ENCODE assay signal across 9 cellular contexts in the genomic region with DNA sequence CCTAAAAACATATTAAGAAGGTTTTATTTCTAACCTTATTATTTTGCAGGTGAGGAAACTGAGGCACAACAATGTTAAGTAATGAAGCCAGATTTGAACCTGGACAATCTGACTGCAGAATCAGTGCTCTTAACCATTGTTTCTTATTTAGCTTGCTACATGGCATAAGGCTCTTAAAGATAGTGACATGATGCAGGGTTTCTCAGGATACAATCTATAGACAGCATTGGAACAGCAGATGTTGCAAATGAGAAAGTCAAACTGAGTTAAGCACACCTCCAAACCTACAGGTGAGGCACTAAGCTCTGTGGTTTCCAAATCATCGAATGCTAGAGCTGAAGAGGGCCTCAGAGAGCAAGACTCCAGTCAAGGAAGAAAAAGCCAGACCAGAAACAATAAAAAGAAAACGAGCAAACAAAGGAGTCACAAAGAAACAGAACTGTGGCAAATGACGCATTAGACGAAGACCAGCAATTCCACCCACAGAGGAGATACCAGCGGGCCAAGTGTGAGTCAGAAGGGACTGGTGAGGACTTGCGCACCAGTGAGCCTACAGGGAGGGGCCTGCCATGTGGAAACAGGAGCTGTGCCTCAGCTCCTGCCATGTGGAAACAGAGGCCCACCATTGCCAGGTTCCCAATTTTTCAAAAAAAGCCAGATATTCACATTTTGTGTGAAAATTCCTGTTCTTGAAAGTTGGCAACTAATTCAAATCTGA. TPM values are rescaled to one million over a fixed set of nuclear protein-coding genes. Genes with fewer than 3 reads are reported as not detected.
A peak's percentile ranks its signal among the peaks of the same experiment; 100 is the strongest.
DNase-seq lines count a peak whose midpoint lies in the region; ATAC-seq and TF ChIP-seq lines count a peak whose summit lies in the region.
"Had no signal": no experiment of that assay in that cellular context is flagged by ENCODE, and none has a peak within 500 bp of the region (broad histone marks: within the 10 kb centered on the region; RNA-seq: fewer than 3 reads in every experiment).

No MANE protein-coding gene starts in this region.

- H3K4me3 ChIP-seq in PC-3 (ENCODE audit: low read length) = no peak overlapping the region
- H3K4me3 ChIP-seq in lung = no peak overlapping the region
- no peak overlapping the region for H3K4me3 ChIP-seq in testis

- H3K4me1 Mint-ChIP-seq in stimulated activated naive CD8-positive, alpha-beta T cell treated with anti-CD3 and anti-CD28 coated beads, Interleukin-15, amount 100 ng/mL, for 72 hours = peaks cover 79% of the 10 kb centered on the region

- DNase-seq in PC-3 (peak; percentile 98), lung (ENCODE audit: low spot score) (no peak), testis (no peak), AML-193 (lab: John Stamatoyannopoulos, UW) (no peak)
- DNase-seq in activated naive CD4-positive, alpha-beta T cell treated with anti-CD3 and anti-CD28 coated beads, Interleukin-2, amount 50 U/mL, for 72 hours (ENCODE audit: low spot score in 2 of 2) = peak; percentile 67 to 83
- DNase-seq in stimulated activated naive CD8-positive, alpha-beta T cell treated with anti-CD3 and anti-CD28 coated beads, Interleukin-15, amount 100 ng/mL, for 72 hours = peak; percentile 38 to 84

- H2AFZ ChIP-seq in PC-3 (ENCODE audit: low read length) = 0 out of 2 replicates have a peak overlapping the region, but pooled peaks have one; percentile 11

- no peaks in the 10 kb centered on the region for H3K9me2 ChIP-seq in PC-3 (replicated peaks; ENCODE audit: low read length)

- H3K36me3 Mint-ChIP-seq in activated naive CD4-positive, alpha-beta T cell treated with anti-CD3 and anti-CD28 coated beads, Interleukin-2, amount 50 U/mL, for 72 hours = peaks cover 0 to 22% of the 10 kb centered on the region in 2 donors
- H3K36me3 Mint-ChIP-seq: activated naive CD4-positive, alpha-beta T cell treated with anti-CD3 and anti-CD28 coated beads, Interleukin-2, amount 50 U/mL, for 24 hours had no signal

- H3K9me3 Mint-ChIP-seq in activated naive CD4-positive, alpha-beta T cell treated with anti-CD3 and anti-CD28 coated beads, Interleukin-2, amount 50 U/mL, for 72 hours = peaks cover 0 to 7% of the 10 kb centered on the region in 2 donors
- H3K9me3 Mint-ChIP-seq in stimulated activated naive CD8-positive, alpha-beta T cell treated with anti-CD3 and anti-CD28 coated beads, Interleukin-15, amount 100 ng/mL, for 72 hours = no peaks in the 10 kb centered on the region
- H3K9me3 Mint-ChIP-seq: activated naive CD4-positive, alpha-beta T cell treated with anti-CD3 and anti-CD28 coated beads, Interleukin-2, amount 50 U/mL, for 24 hours had no signal

- no peaks in the 10 kb centered on the region for H3K36me3 ChIP-seq in PC-3 (ENCODE audit: low read depth, low read length)
- no peaks in the 10 kb centered on the region for H3K36me3 ChIP-seq in lung (ENCODE audit: control insufficient read depth in 2 of 2, insufficient read depth in 2 of 2, low read length in 2 of 2)
- H3K36me3 ChIP-seq in testis (ENCODE audit: low read depth, missing control alignments) = no peaks in the 10 kb centered on the region

- TF ChIP-seq POLR2A in GM18505 (IDR thresholded peaks at IDR 0.05; ENCODE audit: borderline replicate concordance, extremely low read depth, insufficient read depth, insufficient read length) (peak; percentile 58), testis (IDR thresholded peaks at IDR 0.05) (no peak)

- H3K9ac ChIP-seq in PC-3 (ENCODE audit: low read length) = peak overlapping the region; percentile 84

- H3K27ac ChIP-seq in PC-3 (ENCODE audit: low read length) (peak overlapping the region; percentile 94), lung (ENCODE audit: low read depth in 1 of 2, low read length in 1 of 2) (peak overlapping the region; percentile 21 to 67), testis (no peak overlapping the region)

- intact Hi-C loops in PC-3 (cut with micrococcal nuclease) = loop anchor here (1.0 to 2.0 kb wide), 3 partner anchors 14 to 56 kb away; a partner anchor contains a TSS
- intact Hi-C loops in testis (cut with DNase I; ENCODE audit: low total_unique reads) = no loop called here

- CTCF ChIA-PET in PC-3 (lab: Charles Lee) = interaction anchor here (0.8 to 1.2 kb wide), 2 partner anchors 18 to 47 kb away, joined by 4 to 5 read pairs; no protein-coding TSS in a partner anchor

- peak overlapping the region in 1 of 2 donors; percentile 49 for H3K4me3 Mint-ChIP-seq in stimulated activated naive CD8-positive, alpha-beta T cell treated with anti-CD3 and anti-CD28 coated beads, Interleukin-15, amount 100 ng/mL, for 72 hours
- H3K4me3 Mint-ChIP-seq: activated naive CD4-positive, alpha-beta T cell treated with anti-CD3 and anti-CD28 coated beads, Interleukin-2, amount 50 U/mL, for 24 hours had no signal

- no peaks in the 10 kb centered on the region for H4K20me1 ChIP-seq in PC-3 (ENCODE audit: low read length)

- ATAC-seq in GM18505 (IDR thresholded peaks at IDR 0.05; ENCODE audit: unreplicated experiment) (peak; percentile 60), HG02798 (IDR thresholded peaks at IDR 0.05; ENCODE audit: poor library complexity, unreplicated experiment) (peak; percentile 60), PC-3 (peak; percentile 99), lung (ENCODE audit: insufficient read depth, low FRiP score) (peak; percentile 77)
- peak; percentile 97 to 98 for ATAC-seq in activated naive CD4-positive, alpha-beta T cell treated with anti-CD3 and anti-CD28 coated beads, Interleukin-2, amount 50 U/mL, for 72 hours
- ATAC-seq in stimulated activated naive CD8-positive, alpha-beta T cell treated with anti-CD3 and anti-CD28 coated beads, Interleukin-15, amount 100 ng/mL, for 72 hours = peak; percentile 98

- H3K27me3 Mint-ChIP-seq in stimulated activated naive CD8-positive, alpha-beta T cell treated with anti-CD3 and anti-CD28 coated beads, Interleukin-15, amount 100 ng/mL, for 72 hours = no peaks in the 10 kb centered on the region
- H3K27me3 Mint-ChIP-seq: activated naive CD4-positive, alpha-beta T cell treated with anti-CD3 and anti-CD28 coated beads, Interleukin-2, amount 50 U/mL, for 24 hours had no signal

- WGBS in lung, 2 donors = 69 to 75% methylated on average over 6 of the region's 6 CpGs
- WGBS in testis, 2 donors = 82 to 91% methylated on average over 6 of the region's 6 CpGs

- H3K79me2 ChIP-seq in PC-3 (ENCODE audit: low read length) = peaks cover 83% of the 10 kb centered on the region

- no peaks in the 10 kb centered on the region for H3F3A ChIP-seq in PC-3 (ENCODE audit: low read length, unreplicated experiment)

- no peaks in the 10 kb centered on the region for H3K27me3 ChIP-seq in PC-3 (ENCODE audit: low read length)
- H3K27me3 ChIP-seq in lung (ENCODE audit: control insufficient read depth, insufficient read depth) = no peaks in the 10 kb centered on the region
- H3K27me3 ChIP-seq in testis = no peaks in the 10 kb centered on the region

- POLR2A ChIA-PET in PC-3 (lab: Charles Lee; ENCODE audit: unreplicated experiment) = no interaction called here

- H3K27ac Mint-ChIP-seq in activated naive CD4-positive, alpha-beta T cell treated with anti-CD3 and anti-CD28 coated beads, Interleukin-2, amount 50 U/mL, for 72 hours = peak overlapping the region in 1 of 2 donors; percentile 28
- H3K27ac Mint-ChIP-seq in stimulated activated naive CD8-positive, alpha-beta T cell treated with anti-CD3 and anti-CD28 coated beads, Interleukin-15, amount 100 ng/mL, for 72 hours = peak overlapping the region in 1 of 2 donors; percentile 83
- H3K27ac Mint-ChIP-seq: activated naive CD4-positive, alpha-beta T cell treated with anti-CD3 and anti-CD28 coated beads, Interleukin-2, amount 50 U/mL, for 24 hours had no signal

- no peaks in the 10 kb centered on the region for H3K9me3 ChIP-seq in PC-3 (ENCODE audit: low read length)
- H3K9me3 ChIP-seq in lung (ENCODE audit: control insufficient read depth in 2 of 2, insufficient read depth in 1 of 2, low read length in 1 of 2) = no peaks in the 10 kb centered on the region
- H3K9me3 ChIP-seq in testis = no peaks in the 10 kb centered on the region

- H3K4me1 ChIP-seq in PC-3 (ENCODE audit: insufficient read depth, low read length) (peaks cover 34% of the 10 kb centered on the region), lung (ENCODE audit: control insufficient read depth in 2 of 2, insufficient read depth in 2 of 2, low read length in 2 of 2) (peaks cover 5 to 9% of the 10 kb centered on the region in 2 donors), testis (no peaks in the 10 kb centered on the region)

- peak; percentile 50 for TF ChIP-seq CTCF in PC-3 (conservative IDR thresholded peaks at IDR 0.05; ENCODE audit: low read depth, low read length)
- no peak for TF ChIP-seq CTCF in lung (IDR thresholded peaks at IDR 0.05; ENCODE audit: control extremely low read depth, extremely low read depth)
- no peak for TF ChIP-seq CTCF in testis (IDR thresholded peaks at IDR 0.05)

- peak overlapping the region; percentile 53 for H3K4me2 ChIP-seq in PC-3 (ENCODE audit: low read length)

- BruUV-seq in PC-3 (replicated peaks; lab: Mats Ljungman, UMichigan) = no TSS peak

RNA-seq across cellular contexts. Expression of a gene that starts 14.4 kb away (rescaled TPM):
- total RNA-seq in PC-3 (2014; rRNA removed) = 15.2 and 26.9 TPM in 2 replicates
- 10 to 100 TPM in 1 of 2 donors, 1 to 10 TPM in 1; 8.3 to 12.7 TPM for total RNA-seq in activated naive CD4-positive, alpha-beta T cell treated with anti-CD3 and anti-CD28 coated beads, Interleukin-2, amount 50 U/mL, for 72 hours
- total RNA-seq in lung = 10 to 100 TPM; 27.5 TPM
- polyA plus RNA-seq in lung = 10 to 100 TPM; 29.9 to 52.1 TPM
- total RNA-seq in testis = 10 to 100 TPM; 11.4 to 14.9 TPM
- polyA plus RNA-seq in testis (ENCODE audit: insufficient read depth, low read depth, low replicate concordance) = 15.0 TPM

Comparison
In these comparisons a context has a peak if more than half of its experiments do, and no peak if none do; other contexts are left out.
1. DNase-seq: peak in PC-3 (single experiment), activated naive CD4-positive, alpha-beta T cell treated with anti-CD3 and anti-CD28 coated beads, Interleukin-2, amount 50 U/mL, for 72 hours (2 of 2) and stimulated activated naive CD8-positive, alpha-beta T cell treated with anti-CD3 and anti-CD28 coated beads, Interleukin-15, amount 100 ng/mL, for 72 hours (2 of 2); none in lung (single experiment), testis (single experiment) and AML-193 (0 of 2).
2. H3K27ac ChIP-seq: peak in PC-3 (single experiment) and lung (2 of 2); none in testis (0 of 2).
3. Peak in every context shown above with its lines, with median percentiles within 50 percentile points of each other: ATAC-seq.